Comparison of ENCODE assay signal across 10 cellular contexts in the genomic region with DNA sequence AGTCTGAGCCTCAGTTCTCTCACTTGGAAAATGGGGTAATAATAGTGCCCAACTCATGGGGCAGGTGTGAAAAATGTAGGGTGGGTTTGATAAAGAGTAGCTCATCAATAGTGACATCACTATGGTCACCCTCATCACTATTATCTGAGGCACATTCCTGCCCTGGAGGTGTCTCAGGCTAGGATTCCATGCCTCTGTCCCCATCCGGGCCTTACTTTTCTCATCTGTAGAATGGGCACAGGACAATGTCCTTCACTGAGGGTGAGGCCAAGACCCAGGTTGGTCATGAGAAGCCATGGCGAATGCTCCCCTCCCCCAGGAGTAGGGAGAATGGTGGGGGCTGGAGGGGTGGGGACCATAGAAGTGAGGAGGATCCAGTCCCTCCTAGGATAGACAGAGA. TPM values are rescaled to one million over a fixed set of nuclear protein-coding genes. Genes with fewer than 3 reads are reported as not detected.
"Had no signal": no experiment of that assay in that cellular context is flagged by ENCODE, and none has a peak within 500 bp of the region (broad histone marks: within the 10 kb centered on the region; RNA-seq: fewer than 3 reads in every experiment).

No MANE protein-coding gene starts in this region.

- H3K4me2 ChIP-seq: KMS-11 had no signal

- H3K4me3 ChIP-seq: GM23248, HAP-1 had no signal

- H3K9me3 ChIP-seq: HAP-1 had no signal

- ATAC-seq: HCT116 had no signal

- FAIRE-seq: H54 had no signal

- H3K36me3 ChIP-seq: HAP-1 had no signal

- H3K4me1 ChIP-seq: HAP-1 had no signal

- DNase-seq: GM23248, GOT3, HFFc6, IMR-90, KBM-7 had no signal

- H3K9ac ChIP-seq: GM23248, KMS-11 had no signal

- H3K27ac ChIP-seq: GM23248, KMS-11 had no signal

- H2AFZ ChIP-seq: GM23248 had no signal

RNA-seq across cellular contexts. Expression of a gene that starts 30.5 kb away (rescaled TPM):
- total RNA-seq: HT1080 had no signal
